ENCODE assay signal across 23 cellular contexts in the genomic region with DNA sequence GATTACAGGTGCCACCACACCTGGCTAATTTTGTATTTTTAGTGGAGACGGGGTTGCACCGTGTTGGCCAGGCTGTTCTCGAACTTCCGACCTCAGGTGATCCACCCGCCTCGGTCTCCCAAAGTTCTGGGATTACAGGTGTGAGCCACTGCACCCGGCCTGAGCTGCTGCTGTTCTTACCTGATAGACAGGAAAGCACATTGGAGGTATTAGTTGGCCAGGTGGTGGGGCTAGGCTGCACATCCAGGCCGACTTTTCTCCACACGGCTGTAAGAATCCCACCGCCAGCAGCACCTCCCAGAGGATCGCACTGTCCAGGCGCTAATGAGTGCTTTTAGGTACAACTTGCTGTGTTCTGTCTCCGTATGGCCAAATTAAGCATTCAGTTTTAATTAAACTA.
"Had no signal": no experiment of that assay in that cellular context is flagged by ENCODE, and none has a peak within 500 bp of the region (broad histone marks: within the 10 kb centered on the region; RNA-seq: fewer than 3 reads in every experiment).

No MANE protein-coding gene starts in this region.

- H3K36me3 ChIP-seq: colonic mucosa, esophagus muscularis mucosa, gastrocnemius medialis, tibial nerve had no signal

- H3K9me3 ChIP-seq: colonic mucosa, esophagus muscularis mucosa, gastrocnemius medialis, tibial nerve had no signal

- H3K36me3 Mint-ChIP-seq: activated naive CD8-positive, alpha-beta T cell treated with anti-CD3 and anti-CD28 coated beads for 36 hours; naive thymus-derived CD4-positive, alpha-beta T cell had no signal

- H3K4me3 ChIP-seq: colonic mucosa, dorsolateral prefrontal cortex, esophagus muscularis mucosa, gastrocnemius medialis, lung, tibial nerve had no signal

- H3K4me1 ChIP-seq: colonic mucosa, esophagus muscularis mucosa, gastrocnemius medialis, tibial nerve had no signal

- H3K9me3 Mint-ChIP-seq: activated naive CD8-positive, alpha-beta T cell treated with anti-CD3 and anti-CD28 coated beads for 36 hours; central memory CD8-positive, alpha-beta T cell; effector memory CD8-positive, alpha-beta T cell; neural crest cell had no signal

- H3K27me3 Mint-ChIP-seq: activated naive CD8-positive, alpha-beta T cell treated with anti-CD3 and anti-CD28 coated beads for 36 hours; stimulated activated naive CD8-positive, alpha-beta T cell treated with anti-CD3 and anti-CD28 coated beads, Interleukin-15, amount 100 ng/mL, for 72 hours had no signal

- H3K4me1 Mint-ChIP-seq: activated naive CD8-positive, alpha-beta T cell treated with anti-CD3 and anti-CD28 coated beads for 36 hours; central memory CD8-positive, alpha-beta T cell; naive thymus-derived CD4-positive, alpha-beta T cell; neural crest cell; stimulated activated naive CD8-positive, alpha-beta T cell treated with anti-CD3 and anti-CD28 coated beads, Interleukin-15, amount 100 ng/mL, for 72 hours had no signal

- DNase-seq: activated naive CD4-positive, alpha-beta T cell; activated naive CD8-positive, alpha-beta T cell treated with anti-CD3 and anti-CD28 coated beads for 36 hours; activated T-cell treated with anti-CD3 and anti-CD28 coated beads, Interleukin-2, amount 50 U/mL, for 1 hour; colonic mucosa; effector memory CD8-positive, alpha-beta T cell; gastrocnemius medialis; hypothalamus; naive thymus-derived CD4-positive, alpha-beta T cell; retina; stimulated activated CD4-positive, alpha-beta T cell treated with anti-CD3 and anti-CD28 coated beads, Interleukin-12 subunit alpha, Interleukin-12 subunit beta, amount 100 ng/mL, for 4 hours; stimulated activated naive CD8-positive, alpha-beta T cell treated with anti-CD3 and anti-CD28 coated beads, Interleukin-15, amount 100 ng/mL, for 72 hours; T-helper 1 cell had no signal

- FAIRE-seq: astrocyte, keratinocyte, urothelium cell line had no signal

- H3K27ac ChIP-seq: colonic mucosa, dorsolateral prefrontal cortex, esophagus muscularis mucosa, gastrocnemius medialis, tibial nerve had no signal

- H3K4me3 Mint-ChIP-seq: activated naive CD8-positive, alpha-beta T cell treated with anti-CD3 and anti-CD28 coated beads for 36 hours; central memory CD8-positive, alpha-beta T cell; effector memory CD8-positive, alpha-beta T cell; naive thymus-derived CD4-positive, alpha-beta T cell; neural crest cell; stimulated activated naive CD8-positive, alpha-beta T cell treated with anti-CD3 and anti-CD28 coated beads, Interleukin-15, amount 100 ng/mL, for 72 hours had no signal

- ATAC-seq: effector memory CD8-positive, alpha-beta T cell; gastrocnemius medialis; left lobe of liver; naive thymus-derived CD4-positive, alpha-beta T cell; stimulated activated naive CD8-positive, alpha-beta T cell treated with anti-CD3 and anti-CD28 coated beads, Interleukin-15, amount 100 ng/mL, for 72 hours had no signal

- H3K27me3 ChIP-seq: colonic mucosa, dorsolateral prefrontal cortex, tibial nerve had no signal

- H3K27ac Mint-ChIP-seq: activated naive CD8-positive, alpha-beta T cell treated with anti-CD3 and anti-CD28 coated beads for 36 hours; naive thymus-derived CD4-positive, alpha-beta T cell; progenitor cell of endocrine pancreas; stimulated activated naive CD8-positive, alpha-beta T cell treated with anti-CD3 and anti-CD28 coated beads, Interleukin-15, amount 100 ng/mL, for 72 hours had no signal
